11 cellular contexts compared by ENCODE assay signal in genomic region chrX:13373807-13374187, GRCh38. TPM values are rescaled to one million over a fixed set of nuclear protein-coding genes. Genes with fewer than 3 reads are reported as not detected.
A peak's percentile ranks its signal among the peaks of the same experiment; 100 is the strongest.
DNase-seq lines count a peak whose midpoint lies in the region; TF ChIP-seq lines count a peak whose summit lies in the region.
"Had no signal": no experiment of that assay in that cellular context is flagged by ENCODE, and none has a peak within 500 bp of the region (broad histone marks: within the 10 kb centered on the region; RNA-seq: fewer than 3 reads in every experiment).

No MANE protein-coding gene starts in this region.

- no peak overlapping the region for H2AFZ ChIP-seq in osteoblast (ENCODE audit: low read length)

- H3K4me2 ChIP-seq in osteoblast (ENCODE audit: insufficient read depth, low read length) (peak overlapping the region; percentile 3), mesendoderm (ENCODE audit: low read length) (no peak overlapping the region)

- WGBS in mesendoderm (ENCODE audit: extremely low coverage, insufficient coverage, low lambda C conversion rate) = no CpG with 5 or more reads among the region's 3 CpGs

- DNase-seq in BJ (ENCODE audit: low read depth) (peak; percentile 74), WERI-Rb-1 (no peak), fibroblast of pulmonary artery (ENCODE audit: low read depth) (peak; percentile 85), osteoblast (ENCODE audit: insufficient read length, low spot score, missing footprints) (peak; percentile 46), DMS 273 (lab: John Stamatoyannopoulos, UW; ENCODE audit: unreplicated experiment) (no peak), mesendoderm (no peak), GM19238 (ENCODE audit: insufficient read length, low spot score) (no peak), RPMI8226 (no peak)
- DNase-seq: DMS 273 treated with DMSO at 0.1 percent for 48 hours had no signal

- no peak overlapping the region for H2AK5ac ChIP-seq in mesendoderm (ENCODE audit: low read length)

- H3K18ac ChIP-seq in mesendoderm (ENCODE audit: low read length) = no peak overlapping the region

- TF ChIP-seq CTCF in BJ (IDR thresholded peaks at IDR 0.05; ENCODE audit: insufficient read depth, low read depth, low read length) (no peak), WERI-Rb-1 (IDR thresholded peaks at IDR 0.05; ENCODE audit: low read depth, low read length) (no peak), fibroblast of pulmonary artery (IDR thresholded peaks at IDR 0.05; ENCODE audit: low read length, missing control alignments) (no peak), osteoblast (IDR thresholded peaks at IDR 0.05; ENCODE audit: extremely low read depth, low read depth, low read length) (no peak)

- H4K20me1 ChIP-seq in osteoblast (ENCODE audit: insufficient read depth, low read length) = no peaks in the 10 kb centered on the region

- H4K5ac ChIP-seq in mesendoderm (ENCODE audit: low read length) = no peak overlapping the region

- peak overlapping the region; percentile 92 for H3K27ac ChIP-seq in WERI-Rb-1
- peak overlapping the region; percentile 85 for H3K27ac ChIP-seq in osteoblast (ENCODE audit: low read depth, low read length)
- no peak overlapping the region for H3K27ac ChIP-seq in mesendoderm (ENCODE audit: low read depth, low read length)

- H3K4ac ChIP-seq in mesendoderm (ENCODE audit: low read depth, low read length) = no peak overlapping the region

- H3K79me1 ChIP-seq in mesendoderm (ENCODE audit: low read length) = no peaks in the 10 kb centered on the region

- H3K23ac ChIP-seq in mesendoderm (ENCODE audit: low read length) = no peak overlapping the region

- H2BK120ac ChIP-seq in mesendoderm (ENCODE audit: low read depth, low read length) = no peak overlapping the region

- CTCF ChIA-PET in BJ (lab: Yijun Ruan, JAX) = interaction anchor here (1.0 kb wide), 1 partner anchor 114 kb away, joined by 3 read pairs; no protein-coding TSS in a partner anchor

- no peaks in the 10 kb centered on the region for H3K36me3 ChIP-seq in BJ (ENCODE audit: control insufficient read depth, insufficient read depth, low read length)
- no peaks in the 10 kb centered on the region for H3K36me3 ChIP-seq in WERI-Rb-1
- H3K36me3 ChIP-seq in osteoblast (ENCODE audit: insufficient read depth, low read length) = no peaks in the 10 kb centered on the region
- no peaks in the 10 kb centered on the region for H3K36me3 ChIP-seq in mesendoderm (ENCODE audit: control insufficient read depth, insufficient read depth, low read length)

- H3K56ac ChIP-seq in mesendoderm (ENCODE audit: low read length) = no peak overlapping the region

- H3K9ac ChIP-seq in mesendoderm (ENCODE audit: low read length) = no peak overlapping the region

- no peaks in the 10 kb centered on the region for H3K27me3 ChIP-seq in BJ (ENCODE audit: control insufficient read depth, insufficient read depth, low read length)
- no peaks in the 10 kb centered on the region for H3K27me3 ChIP-seq in WERI-Rb-1 (ENCODE audit: insufficient read depth, low read depth, severe bottlenecking)
- H3K27me3 ChIP-seq in osteoblast (ENCODE audit: insufficient read depth, low read length) = no peaks in the 10 kb centered on the region
- H3K27me3 ChIP-seq in mesendoderm (ENCODE audit: insufficient read depth, low read length, poor library complexity) = no peaks in the 10 kb centered on the region

- H4K8ac ChIP-seq in mesendoderm (ENCODE audit: low read depth, low read length) = no peak overlapping the region

- H3K79me2 ChIP-seq in osteoblast (ENCODE audit: insufficient read depth, low read length) = no peaks in the 10 kb centered on the region
- no peaks in the 10 kb centered on the region for H3K79me2 ChIP-seq in mesendoderm (ENCODE audit: control insufficient read depth, insufficient read depth, low read length)

- POLR2A ChIA-PET in BJ (lab: Charles Lee) = interaction anchor here (0.5 kb wide), 1 partner anchor 15 kb away, joined by 3 read pairs; no protein-coding TSS in a partner anchor

- no peak overlapping the region for H2BK15ac ChIP-seq in mesendoderm (replicated peaks; ENCODE audit: low read depth)

- H2BK5ac ChIP-seq in mesendoderm (ENCODE audit: low read length) = no peak overlapping the region

- H3K4me1 ChIP-seq in osteoblast (ENCODE audit: insufficient read depth, low read length) = peaks cover 41% of the 10 kb centered on the region
- no peaks in the 10 kb centered on the region for H3K4me1 ChIP-seq in mesendoderm (ENCODE audit: control insufficient read depth, low read depth, low read length)

- H3K4me3 ChIP-seq in BJ (ENCODE audit: low read depth, low read length) (no peak overlapping the region), WERI-Rb-1 (ENCODE audit: low read depth, low read length) (no peak overlapping the region), fibroblast of pulmonary artery (replicated peaks; ENCODE audit: low read depth, low read length) (no peak overlapping the region), osteoblast (ENCODE audit: insufficient read depth, low read length) (no peak overlapping the region), mesendoderm (ENCODE audit: low read length) (no peak overlapping the region)

- H3K9me3 ChIP-seq in WERI-Rb-1 (ENCODE audit: severe bottlenecking) (no peaks in the 10 kb centered on the region), osteoblast (ENCODE audit: low read depth, low read length) (no peaks in the 10 kb centered on the region)

RNA-seq across cellular contexts. Expression of gene ATXN3L, which starts 53.9 kb away (rescaled TPM):
- polyA plus RNA-seq in BJ (2011; rRNA removed) = not detected in 2 replicates
- not detected in 2 replicates for polyA minus RNA-seq in BJ (2011; rRNA and poly(A)+ RNA removed)
- total RNA-seq in osteoblast = not detected in 2 replicates
- not detected for polyA plus RNA-seq in mesendoderm (2013, experiment 1 of 2)
- polyA plus RNA-seq in mesendoderm (2013, experiment 2 of 2) = not detected
- total RNA-seq: epithelial cell of proximal tubule, mononuclear cell had no signal

Comparison
In these comparisons a context has a peak if more than half of its experiments do, and no peak if none do; other contexts are left out.
1. DNase-seq: peak in BJ (single experiment), fibroblast of pulmonary artery (single experiment) and osteoblast (single experiment); none in WERI-Rb-1 (single experiment), DMS 273 (single experiment), mesendoderm (single experiment), GM19238 (single experiment) and RPMI8226 (single experiment).